ENCODE assay signal across 1 cellular context in genomic region chr7:151754142-151754590, GRCh38.
TF ChIP-seq lines count a peak whose summit lies in the region.

No MANE protein-coding gene starts in this region.

TF ChIP-seq in HEK293, 187 proteins besides CTCF, POLR2A, EP300 and RAD21 (continued from another document and continues in another):
- no peak for TF ChIP-seq ZNF768 (tag by site-specific recombination; IDR thresholded peaks at IDR 0.05)
- TF ChIP-seq SALL2 (tag by site-specific recombination; IDR thresholded peaks at IDR 0.05; ENCODE audit: borderline replicate concordance) = no peak
- no peak for TF ChIP-seq ZNF571 (tag by site-specific recombination; IDR thresholded peaks at IDR 0.05)
- peak; percentile 66 for TF ChIP-seq PRDM6 (tag by site-specific recombination; IDR thresholded peaks at IDR 0.05)
- TF ChIP-seq ZNF639 (tag by site-specific recombination; IDR thresholded peaks at IDR 0.05) = peak; percentile 75; the same call in 1 of the 2 replicates
- peak; percentile 31; the same call in 1 of the 2 replicates for TF ChIP-seq ZBTB8A (tag by site-specific recombination; IDR thresholded peaks at IDR 0.05)
- no peak for TF ChIP-seq ZNF596 (tag by site-specific recombination; IDR thresholded peaks at IDR 0.05)
- no peak for TF ChIP-seq ZNF416 (tag by site-specific recombination; IDR thresholded peaks at IDR 0.05)
- TF ChIP-seq ZNF488 (tag by site-specific recombination; IDR thresholded peaks at IDR 0.05) = no peak
- no peak for TF ChIP-seq ZNF157 (tag by site-specific recombination; IDR thresholded peaks at IDR 0.05)
- TF ChIP-seq ZBTB1 (tag by site-specific recombination; IDR thresholded peaks at IDR 0.05) = no peak
- no peak for TF ChIP-seq ZNF843 (tag by site-specific recombination; IDR thresholded peaks at IDR 0.05)
- no peak for TF ChIP-seq ZBTB20 (tag by site-specific recombination; IDR thresholded peaks at IDR 0.05)
- no peak for TF ChIP-seq ZNF510 (tag by site-specific recombination; IDR thresholded peaks at IDR 0.05; ENCODE audit: insufficient replicate concordance)
- TF ChIP-seq BCL11A (tag by site-specific recombination; IDR thresholded peaks at IDR 0.05; ENCODE audit: low read depth) = peak; percentile 38; the same call in 1 of the 2 replicates
- TF ChIP-seq MEIS1 (CRISPR knock-in tag; IDR thresholded peaks at IDR 0.05; ENCODE audit: borderline replicate concordance) = no peak
- no peak for TF ChIP-seq MZF1 (tag by site-specific recombination; IDR thresholded peaks at IDR 0.05; ENCODE audit: borderline replicate concordance)
- TF ChIP-seq GLIS1 (tag by site-specific recombination; IDR thresholded peaks at IDR 0.05) = peak; percentile 78
- peak; percentile 64; the same call in 1 of the 2 replicates for TF ChIP-seq ZSCAN30 (tag by site-specific recombination; IDR thresholded peaks at IDR 0.05)
- TF ChIP-seq ZNF132 (tag by site-specific recombination; IDR thresholded peaks at IDR 0.05; ENCODE audit: borderline replicate concordance) = no peak
- peak; percentile 56; the same call in 1 of the 2 replicates for TF ChIP-seq ZNF280D (tag by site-specific recombination; IDR thresholded peaks at IDR 0.05)
- no peak for TF ChIP-seq HOXA7 (CRISPR knock-in tag; IDR thresholded peaks at IDR 0.05; ENCODE audit: borderline replicate concordance)
- TF ChIP-seq ZNF513 (tag by site-specific recombination; IDR thresholded peaks at IDR 0.05) = no peak
- peak; percentile 92; the same call in 1 of the 2 replicates for TF ChIP-seq ZNF184 (tag by site-specific recombination; IDR thresholded peaks at IDR 0.05)
- no peak for TF ChIP-seq ZNF658 (tag by site-specific recombination; IDR thresholded peaks at IDR 0.05)
- no peak for TF ChIP-seq ZNF529 (tag by site-specific recombination; IDR thresholded peaks at IDR 0.05; ENCODE audit: insufficient replicate concordance)
- TF ChIP-seq ZBTB11 (tag by site-specific recombination; conservative IDR thresholded peaks at IDR 0.05; ENCODE audit: low read depth) = no peak
- no peak for TF ChIP-seq ZBTB10 (tag by site-specific recombination; IDR thresholded peaks at IDR 0.05)
- no peak for TF ChIP-seq ZNF398 (tag by site-specific recombination; IDR thresholded peaks at IDR 0.05)
- TF ChIP-seq ZNF404 (tag by site-specific recombination; IDR thresholded peaks at IDR 0.05) = no peak
- no peak for TF ChIP-seq SCRT1 (tag by site-specific recombination; IDR thresholded peaks at IDR 0.05; ENCODE audit: borderline replicate concordance)
- TF ChIP-seq SETDB1 (IDR thresholded peaks at IDR 0.05; ENCODE audit: insufficient read length, low read length) = no peak
- TF ChIP-seq ZNF558 (tag by site-specific recombination; IDR thresholded peaks at IDR 0.05) = peak; percentile 23; the same call in 1 of the 2 replicates
- no peak for TF ChIP-seq KLF16 (tag by site-specific recombination; IDR thresholded peaks at IDR 0.05)
- TF ChIP-seq ZNF707 (tag by site-specific recombination; IDR thresholded peaks at IDR 0.05) = no peak
- no peak for TF ChIP-seq ZNF677 (tag by site-specific recombination; IDR thresholded peaks at IDR 0.05)
- TF ChIP-seq YY2 (tag by site-specific recombination; IDR thresholded peaks at IDR 0.05) = no peak
- TF ChIP-seq SP7 (tag by site-specific recombination; IDR thresholded peaks at IDR 0.05) = peak; percentile 85
- TF ChIP-seq ZNF341 (tag by site-specific recombination; IDR thresholded peaks at IDR 0.05; ENCODE audit: low read depth) = no peak
- no peak for TF ChIP-seq ZNF704 (tag by site-specific recombination; IDR thresholded peaks at IDR 0.05)
- peak; percentile 22; the same call in 1 of the 2 replicates for TF ChIP-seq PATZ1 (tag by site-specific recombination; IDR thresholded peaks at IDR 0.05)
- no peak for TF ChIP-seq ZNF555 (tag by site-specific recombination; conservative IDR thresholded peaks at IDR 0.05)
